ENCODE assay signal across 10 cellular contexts in genomic region chr1:7885513-7886298, GRCh38. TPM values are rescaled to one million over a fixed set of nuclear protein-coding genes. Genes with fewer than 3 reads are reported as not detected.
A peak's percentile ranks its signal among the peaks of the same experiment; 100 is the strongest.
DNase-seq lines count a peak whose midpoint lies in the region; ATAC-seq and TF ChIP-seq lines count a peak whose summit lies in the region.
"Had no signal": no experiment of that assay in that cellular context is flagged by ENCODE, and none has a peak within 500 bp of the region (broad histone marks: within the 10 kb centered on the region; RNA-seq: fewer than 3 reads in every experiment).

No MANE protein-coding gene starts in this region.

- no peak overlapping the region for H3K27ac Mint-ChIP-seq in activated naive CD4-positive, alpha-beta T cell treated with anti-CD3 and anti-CD28 coated beads, Interleukin-2, amount 10 ng/mL, durations not matched to agents 7 days and 5 days
- no peak overlapping the region for H3K27ac Mint-ChIP-seq in endothelial cell (ENCODE audit: unreplicated experiment)

- no CpG with 5 or more reads among the region's 26 CpGs for WGBS in mesendoderm (ENCODE audit: extremely low coverage, insufficient coverage, low lambda C conversion rate)

- H3K56ac ChIP-seq in mesendoderm (ENCODE audit: low read length), result no peak overlapping the region

- H3K27me3 Mint-ChIP-seq in activated naive CD4-positive, alpha-beta T cell treated with anti-CD3 and anti-CD28 coated beads, Interleukin-2, amount 10 ng/mL, durations not matched to agents 7 days and 5 days, result peaks cover 51% of the 10 kb centered on the region
- H3K27me3 Mint-ChIP-seq in endothelial cell (ENCODE audit: unreplicated experiment), result peaks cover 3% of the 10 kb centered on the region

- H4K8ac ChIP-seq in mesendoderm (ENCODE audit: low read depth, low read length), result no peak overlapping the region

- H3K79me2 ChIP-seq in mesendoderm (ENCODE audit: control insufficient read depth, insufficient read depth, low read length), result no peaks in the 10 kb centered on the region

- no peak overlapping the region for H3K4me3 Mint-ChIP-seq in activated naive CD4-positive, alpha-beta T cell treated with anti-CD3 and anti-CD28 coated beads, Interleukin-2, amount 10 ng/mL, durations not matched to agents 7 days and 5 days
- no peak overlapping the region for H3K4me3 Mint-ChIP-seq in endothelial cell (ENCODE audit: unreplicated experiment)

- no peak overlapping the region for H2AK5ac ChIP-seq in mesendoderm (ENCODE audit: low read length)

- H2BK5ac ChIP-seq in mesendoderm (ENCODE audit: low read length), result no peak overlapping the region

- no peaks in the 10 kb centered on the region for H3K79me1 ChIP-seq in mesendoderm (ENCODE audit: low read length)

- peak overlapping the region; percentile 13 for H3K4me2 ChIP-seq in mesendoderm (ENCODE audit: low read length)

- no peaks in the 10 kb centered on the region for H3K4me1 ChIP-seq in mesendoderm (ENCODE audit: control insufficient read depth, low read depth, low read length)
- H3K4me1 ChIP-seq: psoas muscle had no signal

- no peak overlapping the region for H3K23ac ChIP-seq in mesendoderm (ENCODE audit: low read length)

- H2BK120ac ChIP-seq in mesendoderm (ENCODE audit: low read depth, low read length), result no peak overlapping the region

- no peak for TF ChIP-seq CTCF in LNCaP clone FGC (IDR thresholded peaks at IDR 0.05; ENCODE audit: control insufficient read depth, extremely low read depth, insufficient read depth)
- TF ChIP-seq CTCF in endothelial cell (IDR thresholded peaks at IDR 0.05; ENCODE audit: unreplicated experiment), result no peak

- H3K27ac ChIP-seq in mesendoderm (ENCODE audit: low read depth, low read length), result no peak overlapping the region
- H3K27ac ChIP-seq: psoas muscle had no signal

- intact Hi-C loops in posterior cingulate gyrus (cut with DNase I), result no loop called here

- no peak overlapping the region for H3K18ac ChIP-seq in mesendoderm (ENCODE audit: low read length)

- H2BK15ac ChIP-seq in mesendoderm (replicated peaks; ENCODE audit: low read depth), result no peak overlapping the region

- H3K27me3 ChIP-seq in mesendoderm (ENCODE audit: insufficient read depth, low read length, poor library complexity), result no peaks in the 10 kb centered on the region

- H3K4ac ChIP-seq in mesendoderm (ENCODE audit: low read depth, low read length), result no peak overlapping the region

- no peak for ATAC-seq in GM21619 (IDR thresholded peaks at IDR 0.05; ENCODE audit: unreplicated experiment)
- ATAC-seq: psoas muscle had no signal

- H3K4me3 ChIP-seq in LNCaP clone FGC (ENCODE audit: low read depth, low read length) (no peak overlapping the region), mesendoderm (ENCODE audit: low read length) (no peak overlapping the region)
- H3K4me3 ChIP-seq: psoas muscle had no signal

- H3K4me1 Mint-ChIP-seq in activated naive CD4-positive, alpha-beta T cell treated with anti-CD3 and anti-CD28 coated beads, Interleukin-2, amount 10 ng/mL, durations not matched to agents 7 days and 5 days, result no peaks in the 10 kb centered on the region
- H3K4me1 Mint-ChIP-seq in endothelial cell (ENCODE audit: unreplicated experiment), result no peaks in the 10 kb centered on the region

- DNase-seq in COLO829 (ENCODE audit: low spot score), result peak; percentile 26
- DNase-seq in LNCaP clone FGC (ENCODE audit: low read depth), result peak; percentile 46
- DNase-seq in activated naive CD4-positive, alpha-beta T cell treated with anti-CD3 and anti-CD28 coated beads, Interleukin-2, amount 10 ng/mL, durations not matched to agents 7 days and 5 days, result peak; percentile 27
- peak; percentile 93 for DNase-seq in mesendoderm
- DNase-seq in endothelial cell (ENCODE audit: low spot score), result no peak
- no peak for DNase-seq in posterior cingulate gyrus
- DNase-seq in RKO (ENCODE audit: low spot score), result no peak

- H3K36me3 ChIP-seq in mesendoderm (ENCODE audit: control insufficient read depth, insufficient read depth, low read length), result no peaks in the 10 kb centered on the region

- no peaks in the 10 kb centered on the region for H3K9me3 Mint-ChIP-seq in activated naive CD4-positive, alpha-beta T cell treated with anti-CD3 and anti-CD28 coated beads, Interleukin-2, amount 10 ng/mL, durations not matched to agents 7 days and 5 days
- H3K9me3 Mint-ChIP-seq in endothelial cell (ENCODE audit: unreplicated experiment), result no peaks in the 10 kb centered on the region

- no peak overlapping the region for H4K5ac ChIP-seq in mesendoderm (ENCODE audit: low read length)

- CTCF ChIA-PET in activated naive CD4-positive, alpha-beta T cell treated with anti-CD3 and anti-CD28 coated beads, Interleukin-2, amount 10 ng/mL, durations not matched to agents 7 days and 5 days (lab: Charles Lee), result no interaction called here

- H3K9ac ChIP-seq in mesendoderm (ENCODE audit: low read length), result no peak overlapping the region

- H3K36me3 Mint-ChIP-seq in activated naive CD4-positive, alpha-beta T cell treated with anti-CD3 and anti-CD28 coated beads, Interleukin-2, amount 10 ng/mL, durations not matched to agents 7 days and 5 days, result no peaks in the 10 kb centered on the region
- no peaks in the 10 kb centered on the region for H3K36me3 Mint-ChIP-seq in endothelial cell (ENCODE audit: low read depth, unreplicated experiment)

RNA-seq across cellular contexts. Expression of gene UTS2, which starts 32.8 kb away (rescaled TPM):
- 0.07 TPM for polyA plus RNA-seq in mesendoderm (2013, experiment 1 of 2)
- polyA plus RNA-seq in mesendoderm (2013, experiment 2 of 2), result 0.21 TPM
- total RNA-seq in endothelial cell (ENCODE audit: unreplicated experiment), result not detected
- polyA plus RNA-seq: urinary bladder had no signal

RNA-seq across cellular contexts. Expression of gene TNFRSF9, which starts 54.9 kb away (rescaled TPM):
- polyA plus RNA-seq in mesendoderm (2013, experiment 1 of 2), result 0.07 TPM
- polyA plus RNA-seq in mesendoderm (2013, experiment 2 of 2), result 0.07 TPM
- 4.8 TPM for total RNA-seq in endothelial cell (ENCODE audit: unreplicated experiment)
- polyA plus RNA-seq: urinary bladder had no signal

Comparison
In these comparisons a context has a peak if more than half of its experiments do, and no peak if none do; other contexts are left out.
1. DNase-seq: peak in COLO829 (single experiment), LNCaP clone FGC (single experiment), activated naive CD4-positive, alpha-beta T cell treated with anti-CD3 and anti-CD28 coated beads, Interleukin-2, amount 10 ng/mL, durations not matched to agents 7 days and 5 days (single experiment) and mesendoderm (single experiment); none in endothelial cell (single experiment), posterior cingulate gyrus (0 of 10) and RKO (single experiment).